In the genomic region with DNA sequence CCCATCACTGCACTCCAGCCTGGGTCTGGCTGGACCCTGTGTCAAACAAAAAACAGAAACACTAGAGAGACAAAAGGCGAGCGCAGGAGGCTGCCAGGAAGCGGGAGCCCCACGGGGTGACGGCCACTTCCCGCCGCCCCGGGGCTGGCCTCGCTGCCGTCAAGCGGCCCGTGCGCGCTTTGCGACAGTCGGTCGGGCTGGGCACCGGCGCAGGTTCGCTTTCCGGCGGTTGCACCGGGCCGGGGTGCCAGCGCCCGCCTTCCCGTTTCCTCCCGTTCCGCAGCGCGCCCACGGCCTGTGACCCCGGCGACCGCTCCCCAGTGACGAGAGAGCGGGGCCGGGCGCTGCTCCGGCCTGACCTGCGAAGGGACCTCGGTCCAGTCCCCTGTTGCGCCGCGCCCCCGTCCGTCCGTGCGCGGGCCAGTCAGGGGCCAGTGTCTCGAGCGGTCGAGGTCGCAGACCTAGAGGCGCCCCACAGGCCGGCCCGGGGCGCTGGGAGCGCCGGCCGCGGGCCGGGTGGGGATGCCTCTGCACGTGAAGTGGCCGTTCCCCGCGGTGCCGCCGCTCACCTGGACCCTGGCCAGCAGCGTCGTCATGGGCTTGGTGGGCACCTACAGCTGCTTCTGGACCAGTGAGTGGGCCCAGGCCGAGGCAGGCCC, we compare ENCODE assay signal across 8 cellular contexts. TPM values are rescaled to one million over a fixed set of nuclear protein-coding genes. Genes with fewer than 3 reads are reported as not detected.
DNase-seq lines count a peak whose midpoint lies in the region; ATAC-seq and TF ChIP-seq lines count a peak whose summit lies in the region.

Gene TAFAZZIN, plus strand, starts transcription at position 218 of the 659 bp plus-strand sequence. Its CDS starts 305 bp downstream, at position 523.

- intact Hi-C loops in CD14-positive monocyte (cut with micrococcal nuclease): no loop called here

- peaks cover 0 to 26% (median 0%) of the 10 kb centered on the region in 4 donors for H3K4me1 ChIP-seq in tibial nerve

- H3K36me3 Mint-ChIP-seq in CD14-positive monocyte: peaks cover 6 to 12% of the 10 kb centered on the region in 2 donors

- TF ChIP-seq EP300 in Ishikawa (IDR thresholded peaks at IDR 0.05; ENCODE audit: borderline replicate concordance) (no peak), tibial nerve (IDR thresholded peaks at IDR 0.05) (peak in 1 of 2 donors; percentile 72)

- peak within 1 kb of the TSS; percentile 83 to 89 for H3K4me3 Mint-ChIP-seq in CD14-positive monocyte

- no peak for TF ChIP-seq RAD21 in Ishikawa (IDR thresholded peaks at IDR 0.05; ENCODE audit: low read depth)

- DNase-seq in CD14-positive monocyte (ENCODE audit: low spot score): peak; percentile 63
- peak; percentile 61 for DNase-seq in SK-MEL-5 (ENCODE audit: low read depth, low spot score)
- peak; percentile 78 for DNase-seq in activated naive CD4-positive, alpha-beta T cell treated with anti-CD3 and anti-CD28 coated beads, Interleukin-2, amount 50 U/mL, for 16 hours
- peak; percentile 49 for DNase-seq in globus pallidus (ENCODE audit: low spot score)
- peak in 44 of 56 donors; percentile 5 to 74 (median 36) for DNase-seq in nucleus accumbens (lab: John Stamatoyannopoulos, UW)
- DNase-seq in tibial nerve (ENCODE audit: low spot score in 2 of 2): peak; percentile 34 to 43

- peaks cover 0 to 6% (median 4%) of the 10 kb centered on the region in 3 donors for H3K27me3 Mint-ChIP-seq in CD14-positive monocyte (ENCODE audit: low read depth in 3 of 3)

- in situ Hi-C loops in SK-MEL-5 (cut with HindIII; ENCODE audit: low pct_unique_long_range_greater_than_20kb, low sequenced_read_pairs): no loop called here

- H3K4me3 ChIP-seq in tibial nerve: peak within 1 kb of the TSS; percentile 55 to 89 (median 68)

- H3K4me1 Mint-ChIP-seq in CD14-positive monocyte: peaks cover 21% of the 10 kb centered on the region

- peak; percentile 37 for ATAC-seq in GM19351 (IDR thresholded peaks at IDR 0.05; ENCODE audit: unreplicated experiment)

- H3K9me3 ChIP-seq in tibial nerve: no peaks in the 10 kb centered on the region

- H3K9me3 Mint-ChIP-seq in CD14-positive monocyte: peaks cover 0 to 8% (median 2%) of the 10 kb centered on the region in 7 donors

- peaks cover 0 to 9% (median 0%) of the 10 kb centered on the region in 3 donors for H3K36me3 ChIP-seq in tibial nerve

- peak within 1 kb of the TSS; percentile 90 to 97 (median 94) for H3K27ac ChIP-seq in tibial nerve

- no peaks in the 10 kb centered on the region for H3K27me3 ChIP-seq in tibial nerve

- H3K27ac Mint-ChIP-seq in CD14-positive monocyte: peak within 1 kb of the TSS; percentile 89 to 96 (median 94)

- WGBS in tibial nerve, 2 donors: 38% methylated on average over 33 of the region's 72 CpGs; no CpG with 5 or more reads in 1 of the 2 donors

- peak; percentile 55 to 61 for TF ChIP-seq POLR2A in tibial nerve (IDR thresholded peaks at IDR 0.05)

- TF ChIP-seq CTCF in CD14-positive monocyte (IDR thresholded peaks at IDR 0.05): no peak
- TF ChIP-seq CTCF in tibial nerve (IDR thresholded peaks at IDR 0.05): no peak

TF ChIP-seq in Ishikawa, 13 proteins besides CTCF, POLR2A, EP300 and RAD21:
- TF ChIP-seq NFIC (IDR thresholded peaks at IDR 0.05) (peak; percentile 18; the same call in 1 of the 2 replicates), TAF1 (IDR thresholded peaks at IDR 0.05; ENCODE audit: low read depth) (peak; percentile 69), CEBPB (IDR thresholded peaks at IDR 0.05) (no peak)

RNA-seq across cellular contexts. Expression of gene TAFAZZIN, which starts in this region (rescaled TPM):
- polyA plus RNA-seq in CD14-positive monocyte: 10 to 100 TPM; 21.7 to 21.9 TPM
- 17.6 and 25.3 TPM in 2 replicates for total RNA-seq in SK-MEL-5 (2014; rRNA removed; shearing (Covaris generic))
- 18.6 and 20.8 TPM in 2 replicates for polyA plus RNA-seq in SK-MEL-5 (2015; cell fraction: cytosol; rRNA removed)
- polyA plus RNA-seq in SK-MEL-5 (2015; cell fraction: nucleus; rRNA removed): 407 and 423 TPM in 2 replicates
- total RNA-seq in tibial nerve: 100 to 1,000 TPM in 2 of 4 donors, 10 to 100 TPM in 2; 78.9 to 138 (median 97.7) TPM

Comparison
In these comparisons a context has a peak if more than half of its experiments do, and no peak if none do; other contexts are left out.
1. Peak in every context shown above with its lines: DNase-seq, ATAC-seq, H3K4me3 ChIP-seq and H3K27ac ChIP-seq.